ENCODE assay signal across 1 cellular context in the genomic region with DNA sequence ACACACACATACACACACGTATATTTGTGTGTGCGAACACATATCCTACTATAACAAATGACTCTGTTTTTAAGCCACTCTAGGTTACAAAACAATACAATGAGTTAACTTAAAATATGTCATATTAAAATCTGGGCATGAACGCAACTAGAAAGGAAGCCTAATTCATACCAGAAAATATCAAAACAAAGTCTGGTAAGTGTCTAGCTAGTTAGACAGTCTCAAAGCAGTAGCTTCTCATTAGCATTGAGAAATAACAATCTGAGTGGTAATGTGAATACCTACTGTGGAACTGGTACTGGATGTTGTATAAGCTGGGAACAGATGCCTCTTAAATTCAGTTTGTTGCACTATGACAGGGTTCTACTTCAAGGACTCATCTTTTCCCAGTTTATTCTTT.
TF ChIP-seq lines count a peak whose summit lies in the region.

No MANE protein-coding gene starts in this region.

TF ChIP-seq in SK-N-SH, 30 proteins besides CTCF, POLR2A, EP300 and RAD21 (continued from another document):
- TF ChIP-seq, protein P1, sequence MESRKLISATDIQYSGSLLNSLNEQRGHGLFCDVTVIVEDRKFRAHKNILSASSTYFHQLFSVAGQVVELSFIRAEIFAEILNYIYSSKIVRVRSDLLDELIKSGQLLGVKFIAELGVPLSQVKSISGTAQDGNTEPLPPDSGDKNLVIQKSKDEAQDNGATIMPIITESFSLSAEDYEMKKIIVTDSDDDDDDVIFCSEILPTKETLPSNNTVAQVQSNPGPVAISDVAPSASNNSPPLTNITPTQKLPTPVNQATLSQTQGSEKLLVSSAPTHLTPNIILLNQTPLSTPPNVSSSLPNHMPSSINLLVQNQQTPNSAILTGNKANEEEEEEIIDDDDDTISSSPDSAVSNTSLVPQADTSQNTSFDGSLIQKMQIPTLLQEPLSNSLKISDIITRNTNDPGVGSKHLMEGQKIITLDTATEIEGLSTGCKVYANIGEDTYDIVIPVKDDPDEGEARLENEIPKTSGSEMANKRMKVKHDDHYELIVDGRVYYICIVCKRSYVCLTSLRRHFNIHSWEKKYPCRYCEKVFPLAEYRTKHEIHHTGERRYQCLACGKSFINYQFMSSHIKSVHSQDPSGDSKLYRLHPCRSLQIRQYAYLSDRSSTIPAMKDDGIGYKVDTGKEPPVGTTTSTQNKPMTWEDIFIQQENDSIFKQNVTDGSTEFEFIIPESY (IDR thresholded peaks at IDR 0.05; ENCODE audit: borderline replicate concordance, low read depth) = no peak
- TF ChIP-seq MXI1 (IDR thresholded peaks at IDR 0.05; ENCODE audit: low read depth, low read length) = no peak
- no peak for TF ChIP-seq MEF2A (IDR thresholded peaks at IDR 0.05; ENCODE audit: borderline replicate concordance, low read depth)
- TF ChIP-seq FOXM1 (IDR thresholded peaks at IDR 0.05; ENCODE audit: low read depth) = no peak
- TF ChIP-seq NFIC (IDR thresholded peaks at IDR 0.05; ENCODE audit: borderline replicate concordance) = no peak
- TF ChIP-seq PBX3 (IDR thresholded peaks at IDR 0.05) = no peak
- no peak for TF ChIP-seq RXRA (IDR thresholded peaks at IDR 0.05; ENCODE audit: borderline replicate concordance, low read depth)
- TF ChIP-seq, protein P2, sequence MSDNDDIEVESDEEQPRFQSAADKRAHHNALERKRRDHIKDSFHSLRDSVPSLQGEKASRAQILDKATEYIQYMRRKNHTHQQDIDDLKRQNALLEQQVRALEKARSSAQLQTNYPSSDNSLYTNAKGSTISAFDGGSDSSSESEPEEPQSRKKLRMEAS (IDR thresholded peaks at IDR 0.05; ENCODE audit: low read depth) = no peak
- TF ChIP-seq, protein P3, sequence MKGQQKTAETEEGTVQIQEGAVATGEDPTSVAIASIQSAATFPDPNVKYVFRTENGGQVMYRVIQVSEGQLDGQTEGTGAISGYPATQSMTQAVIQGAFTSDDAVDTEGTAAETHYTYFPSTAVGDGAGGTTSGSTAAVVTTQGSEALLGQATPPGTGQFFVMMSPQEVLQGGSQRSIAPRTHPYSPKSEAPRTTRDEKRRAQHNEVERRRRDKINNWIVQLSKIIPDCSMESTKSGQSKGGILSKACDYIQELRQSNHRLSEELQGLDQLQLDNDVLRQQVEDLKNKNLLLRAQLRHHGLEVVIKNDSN (IDR thresholded peaks at IDR 0.05; ENCODE audit: borderline replicate concordance, low read depth) = no peak
- TF ChIP-seq TAF1 (IDR thresholded peaks at IDR 0.05; ENCODE audit: borderline replicate concordance, low read depth, low read length) = no peak
- TF ChIP-seq ELF1 (IDR thresholded peaks at IDR 0.05) = no peak
- no peak for TF ChIP-seq JUND (IDR thresholded peaks at IDR 0.05)
- no peak for TF ChIP-seq POLR2AphosphoS5 (IDR thresholded peaks at IDR 0.05; ENCODE audit: low read depth, low read length)
- no peak for TF ChIP-seq IRF3 (IDR thresholded peaks at IDR 0.05; ENCODE audit: low read depth, low read length)
- no peak for TF ChIP-seq FOSL2 (IDR thresholded peaks at IDR 0.05; ENCODE audit: borderline replicate concordance, low read depth)
- no peak for TF ChIP-seq USF2 (IDR thresholded peaks at IDR 0.05; ENCODE audit: borderline replicate concordance, low read depth, low read length)
TF ChIP-seq in SK-N-SH: peak in this region for 0.
